Comparison of ENCODE assay signal across 8 cellular contexts in the genomic region with DNA sequence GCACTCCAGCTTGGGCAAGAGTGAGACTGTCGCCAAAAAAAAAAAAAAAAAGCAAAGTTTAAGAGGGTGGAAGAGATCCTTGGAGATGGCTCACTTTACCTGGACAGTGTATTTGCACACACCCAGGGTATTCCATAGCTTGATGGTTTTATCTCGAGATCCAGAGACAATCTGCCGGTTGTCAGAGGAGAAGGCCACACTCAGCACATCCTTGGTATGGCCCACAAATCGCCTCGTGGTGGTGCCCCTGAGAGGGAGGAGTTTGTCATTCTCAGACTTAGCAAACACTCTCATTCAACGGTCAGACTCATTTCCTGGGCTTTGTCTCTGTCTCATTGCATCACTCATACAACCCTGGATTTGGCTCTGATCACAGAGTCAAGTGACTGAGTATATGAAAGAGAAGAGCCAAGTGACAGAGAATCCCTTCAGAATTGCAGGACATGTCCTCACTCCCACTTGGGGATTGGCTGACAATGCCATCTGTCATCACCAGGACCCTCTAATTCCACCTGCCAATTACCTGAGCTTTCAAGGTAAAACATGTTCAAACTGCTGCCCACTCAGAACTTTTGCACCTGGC. TPM values are rescaled to one million over a fixed set of nuclear protein-coding genes. Genes with fewer than 3 reads are reported as not detected.
A peak's percentile ranks its signal among the peaks of the same experiment; 100 is the strongest.
DNase-seq lines count a peak whose midpoint lies in the region; ATAC-seq, FAIRE-seq and TF ChIP-seq lines count a peak whose summit lies in the region.

No MANE protein-coding gene starts in this region.

- H3K36me3 Mint-ChIP-seq in Calu3 (ENCODE audit: insufficient read depth, unreplicated experiment): peaks cover 100% of the 10 kb centered on the region
- H3K36me3 Mint-ChIP-seq in MCF 10A (ENCODE audit: insufficient read depth, unreplicated experiment): peaks cover 79% of the 10 kb centered on the region

- H3K4me2 ChIP-seq in neuronal stem cell (ENCODE audit: insufficient read depth, low read length, poor library complexity, severe bottlenecking): no peak overlapping the region

- H3K27ac Mint-ChIP-seq in Calu3 (ENCODE audit: unreplicated experiment): peak overlapping the region; percentile 99
- H3K27ac Mint-ChIP-seq in MCF 10A (ENCODE audit: low read depth, unreplicated experiment): peak overlapping the region; percentile 99

- POLR2A ChIA-PET in MCF 10A (lab: Yijun Ruan, JAX): interaction anchor here (1.2 to 19.6 kb wide), 8 partner anchors 7 to 431 kb away, joined by 4 to 476 read pairs (median 36); partner anchors contain the start of genes TRIM41 and TRIM52

- no peak overlapping the region for H2BK12ac ChIP-seq in neuronal stem cell (ENCODE audit: low read length)

- H3K27ac ChIP-seq in muscle layer of colon (ENCODE audit: low read depth, low read length) (peak overlapping the region; percentile 75), kidney (ENCODE audit: low read depth in 2 of 2, low read length in 2 of 2) (no peak overlapping the region), neuronal stem cell (replicated peaks; ENCODE audit: low read length) (no peak overlapping the region)

- no peak overlapping the region for H2BK5ac ChIP-seq in neuronal stem cell (ENCODE audit: low read length)

- FAIRE-seq in kidney (lab: Jason Lieb, UNC): no peak

- H3K4me3 Mint-ChIP-seq in Calu3 (ENCODE audit: low read depth, unreplicated experiment): peak overlapping the region; percentile 76
- peak overlapping the region; percentile 99 for H3K4me3 Mint-ChIP-seq in MCF 10A (ENCODE audit: unreplicated experiment)

- peak overlapping the region; percentile 97 for H3K4me3 ChIP-seq in NB4 (ENCODE audit: low read depth, low read length)
- peak overlapping the region in 1 of 2 donors; percentile 91 for H3K4me3 ChIP-seq in muscle layer of colon (ENCODE audit: low read depth in 1 of 2, low read length in 2 of 2)
- H3K4me3 ChIP-seq in kidney (ENCODE audit: low read length in 2 of 2): peak overlapping the region in 1 of 2 donors; percentile 83
- H3K4me3 ChIP-seq in neuronal stem cell (ENCODE audit: low read length in 2 of 2): peak overlapping the region in 1 of 2 donors; percentile 96

- peaks cover 32% of the 10 kb centered on the region for H3K4me1 ChIP-seq in muscle layer of colon (ENCODE audit: insufficient read depth, low read length)
- peaks cover 15 to 22% of the 10 kb centered on the region in 2 donors for H3K4me1 ChIP-seq in kidney (ENCODE audit: control insufficient read depth in 1 of 2, insufficient read depth in 1 of 2, low read depth in 1 of 2, low read length in 2 of 2)
- H3K4me1 ChIP-seq in neuronal stem cell (ENCODE audit: control insufficient read depth in 2 of 2, insufficient read depth in 1 of 2, low read depth in 1 of 2, low read length in 2 of 2): peaks cover 13 to 16% of the 10 kb centered on the region in 2 donors

- no peaks in the 10 kb centered on the region for H3K9me3 ChIP-seq in muscle layer of colon (ENCODE audit: low read length)
- no peaks in the 10 kb centered on the region for H3K9me3 ChIP-seq in kidney (ENCODE audit: control insufficient read depth in 1 of 2, low read length in 2 of 2)
- H3K9me3 ChIP-seq in neuronal stem cell (replicated peaks in 1 of 2; ENCODE audit: control insufficient read depth in 2 of 2, insufficient read depth in 1 of 2, low read depth in 1 of 2, low read length in 2 of 2): no peaks in the 10 kb centered on the region

- no peak overlapping the region for H3K18ac ChIP-seq in neuronal stem cell (ENCODE audit: low read length)

- CTCF ChIA-PET in Calu3 (lab: Charles Lee) (no interaction called here), MCF 10A (lab: Yijun Ruan, JAX) (interaction anchor here (0.6 to 1.6 kb wide), 6 partner anchors 12 to 59 kb away, joined by 3 to 4 read pairs (median 3); no protein-coding TSS in a partner anchor)

- H4K8ac ChIP-seq in neuronal stem cell (ENCODE audit: low read depth, low read length): no peak overlapping the region

- H3K36me3 ChIP-seq in muscle layer of colon (ENCODE audit: insufficient read depth, low read length) (peaks cover 54% of the 10 kb centered on the region), kidney (ENCODE audit: control insufficient read depth in 1 of 2, insufficient read depth in 2 of 2, low read length in 2 of 2) (peaks cover 37 to 46% of the 10 kb centered on the region in 2 donors), neuronal stem cell (replicated peaks in 1 of 2; ENCODE audit: control insufficient read depth in 2 of 2, insufficient read depth in 2 of 2, low read length in 2 of 2) (peaks cover 46 to 67% of the 10 kb centered on the region in 2 donors)

- H3K9me3 Mint-ChIP-seq in Calu3 (ENCODE audit: low read depth, unreplicated experiment): no peaks in the 10 kb centered on the region
- no peaks in the 10 kb centered on the region for H3K9me3 Mint-ChIP-seq in MCF 10A (ENCODE audit: unreplicated experiment)

- H2AK5ac ChIP-seq in neuronal stem cell (ENCODE audit: low read depth, low read length): no peak overlapping the region

- TF ChIP-seq CTCF in Calu3 (IDR thresholded peaks at IDR 0.05; ENCODE audit: unreplicated experiment) (no peak), NB4 (IDR thresholded peaks at IDR 0.05; ENCODE audit: low read depth, low read length) (no peak), MCF 10A (IDR thresholded peaks at IDR 0.05; ENCODE audit: unreplicated experiment) (no peak), kidney (IDR thresholded peaks at IDR 0.05; ENCODE audit: borderline replicate concordance, extremely low read depth, insufficient read depth) (no peak)

- no peak for TF ChIP-seq POLR2A in NB4 (IDR thresholded peaks at IDR 0.05; ENCODE audit: extremely low read depth, insufficient read length)

- H3K27me3 ChIP-seq in muscle layer of colon (ENCODE audit: control insufficient read depth in 1 of 2, insufficient read depth in 2 of 2, low read length in 2 of 2) (no peaks in the 10 kb centered on the region), neuronal stem cell (ENCODE audit: control insufficient read depth in 3 of 3, insufficient read depth in 3 of 3, low read depth in 1 of 3, low read length in 3 of 3) (no peaks in the 10 kb centered on the region)

- H2AFZ ChIP-seq in neuronal stem cell (ENCODE audit: low read length): no peak overlapping the region

- H3K27me3 Mint-ChIP-seq in Calu3 (ENCODE audit: unreplicated experiment) (no peaks in the 10 kb centered on the region), MCF 10A (ENCODE audit: insufficient read depth, unreplicated experiment) (no peaks in the 10 kb centered on the region)

- H4K91ac ChIP-seq in neuronal stem cell (ENCODE audit: low read depth, low read length, poor library complexity): no peak overlapping the region

- no peak overlapping the region for H3K14ac ChIP-seq in neuronal stem cell (ENCODE audit: low read length)

- ATAC-seq in GM21723 (IDR thresholded peaks at IDR 0.05; ENCODE audit: unreplicated experiment): no peak

- no peak overlapping the region for H3K4ac ChIP-seq in neuronal stem cell (ENCODE audit: low read length)

- peaks cover 9% of the 10 kb centered on the region for H3K79me1 ChIP-seq in neuronal stem cell (ENCODE audit: low read depth, low read length)

- H3K9ac ChIP-seq in muscle layer of colon (ENCODE audit: low read length): peak overlapping the region; percentile 92
- H3K9ac ChIP-seq in kidney (ENCODE audit: low read length in 2 of 2): peak overlapping the region in 1 of 2 donors; percentile 100
- H3K9ac ChIP-seq in neuronal stem cell (ENCODE audit: low read depth, low read length, poor library complexity): no peak overlapping the region

- H3K23ac ChIP-seq in neuronal stem cell (ENCODE audit: low read depth, low read length, poor library complexity): no peak overlapping the region

- no CpG with 5 or more reads among the region's 6 CpGs for WGBS in neuronal stem cell (ENCODE audit: extremely low coverage in 2 of 2, insufficient read length in 2 of 2, insufficient replicate concordance in 1 of 2), 2 donors

- H2BK120ac ChIP-seq in neuronal stem cell (ENCODE audit: low read depth, low read length): no peak overlapping the region

- peaks cover 43% of the 10 kb centered on the region for H3K4me1 Mint-ChIP-seq in Calu3 (ENCODE audit: low read depth, unreplicated experiment)
- peaks cover 44% of the 10 kb centered on the region for H3K4me1 Mint-ChIP-seq in MCF 10A (ENCODE audit: insufficient read depth, unreplicated experiment)

- no peak overlapping the region for H2BK15ac ChIP-seq in neuronal stem cell (ENCODE audit: low read length)

- no peak for DNase-seq in Calu3
- DNase-seq in NB4 (ENCODE audit: low read depth): peak; percentile 87
- peak; percentile 98 for DNase-seq in MCF 10A (ENCODE audit: unreplicated experiment)
- no peak for DNase-seq in kidney
- DNase-seq in NCI-H2107 treated with DMSO at 0.1 percent for 48 hours (lab: John Stamatoyannopoulos, UW; ENCODE audit: unreplicated experiment): no peak
- DNase-seq in neuronal stem cell (ENCODE audit: low spot score): no peak

- BruUV-seq in Calu3 (replicated peaks; lab: Mats Ljungman, UMichigan) (no TSS peak), MCF 10A (replicated peaks; lab: Mats Ljungman, UMichigan) (no TSS peak)

- intact Hi-C loops in Calu3 (cut with micrococcal nuclease; ENCODE audit: unreplicated experiment): no loop called here
- intact Hi-C loops in MCF 10A (cut with micrococcal nuclease): loop anchor here (1.0 kb wide), 1 partner anchor 18 kb away; the partner anchor contains the start of gene TRIM41
- intact Hi-C loops in kidney (cut with DNase I): no loop called here

RNA-seq across cellular contexts. Expression of gene RACK1, which starts 2.2 kb away (rescaled TPM):
- total RNA-seq in Calu3 (2022) (1,679 and 1,946 TPM in 2 replicates), MCF 10A (2022) (2,995 and 4,050 TPM in 2 replicates), kidney (1,240 TPM)
- 1,699 TPM for polyA plus RNA-seq in kidney (ENCODE audit: insufficient read depth, low read depth, low replicate concordance)
- 3,697 TPM for polyA plus RNA-seq in neuronal stem cell (2013, experiment 1 of 2)
- polyA plus RNA-seq in neuronal stem cell (2013, experiment 2 of 2): 3,656 TPM

RNA-seq across cellular contexts. Expression of gene TRIM41, which starts 18.4 kb away (rescaled TPM):
- 33.5 and 34.2 TPM in 2 replicates for total RNA-seq in Calu3 (2022)
- total RNA-seq in MCF 10A (2022): 42.8 and 49.4 TPM in 2 replicates
- total RNA-seq in kidney: 34.9 TPM
- 21.8 TPM for polyA plus RNA-seq in kidney (ENCODE audit: insufficient read depth, low read depth, low replicate concordance)
- 21.0 TPM for polyA plus RNA-seq in neuronal stem cell (2013, experiment 1 of 2)
- polyA plus RNA-seq in neuronal stem cell (2013, experiment 2 of 2): 21.3 TPM

RNA-seq across cellular contexts. Expression of gene TRIM52, which starts 19.5 kb away (rescaled TPM):
- total RNA-seq in Calu3 (2022) (14.8 and 14.9 TPM in 2 replicates), MCF 10A (2022) (12.5 and 16.1 TPM in 2 replicates), kidney (18.4 TPM)
- polyA plus RNA-seq in kidney (ENCODE audit: insufficient read depth, low read depth, low replicate concordance): 9.7 TPM
- polyA plus RNA-seq in neuronal stem cell (2013, experiment 1 of 2): 4.1 TPM
- 4.4 TPM for polyA plus RNA-seq in neuronal stem cell (2013, experiment 2 of 2)

RNA-seq across cellular contexts. Expression of gene TRIM7, which starts 36.5 kb away (rescaled TPM):
- total RNA-seq in Calu3 (2022): 1.8 and 2.4 TPM in 2 replicates
- total RNA-seq in MCF 10A (2022): 26.3 and 27.0 TPM in 2 replicates
- 6.3 TPM for total RNA-seq in kidney
- 5.7 TPM for polyA plus RNA-seq in kidney (ENCODE audit: insufficient read depth, low read depth, low replicate concordance)
- 0.28 TPM for polyA plus RNA-seq in neuronal stem cell (2013, experiment 1 of 2)
- 0.28 TPM for polyA plus RNA-seq in neuronal stem cell (2013, experiment 2 of 2)

Comparison
In these comparisons a context has a peak if more than half of its experiments do, and no peak if none do; other contexts are left out.
1. DNase-seq: peak in NB4 (single experiment) and MCF 10A (single experiment); none in Calu3 (single experiment), kidney (single experiment), NCI-H2107 treated with DMSO at 0.1 percent for 48 hours (single experiment) and neuronal stem cell (single experiment).